In genomic region chr10:3622845-3623621, GRCh38 we compare ENCODE assay signal across 8 cellular contexts.
DNase-seq lines count a peak whose midpoint lies in the region; ATAC-seq and TF ChIP-seq lines count a peak whose summit lies in the region.

No MANE protein-coding gene starts in this region.

- ATAC-seq in HG03354 (IDR thresholded peaks at IDR 0.05; ENCODE audit: poor library complexity, severe bottlenecking, unreplicated experiment), result peak; percentile 51

- TF ChIP-seq CTCF in MCF 10A (IDR thresholded peaks at IDR 0.05; ENCODE audit: unreplicated experiment), result no peak
- TF ChIP-seq CTCF in breast epithelium (IDR thresholded peaks at IDR 0.05), result no peak
- no peak for TF ChIP-seq CTCF in cardiac fibroblast (IDR thresholded peaks at IDR 0.05; ENCODE audit: low read depth, low read length)
- no peak for TF ChIP-seq CTCF in testis (IDR thresholded peaks at IDR 0.05)
- TF ChIP-seq CTCF in Peyer's patch (IDR thresholded peaks at IDR 0.05), result no peak

- DNase-seq in MCF 10A (ENCODE audit: unreplicated experiment) (peak; percentile 15), breast epithelium (ENCODE audit: low spot score in 2 of 2) (no peak), cardiac fibroblast (ENCODE audit: low read depth in 2 of 2) (peak; percentile 51 to 60), testis (no peak), Peyer's patch (no peak), CD1c-positive myeloid dendritic cell (ENCODE audit: extremely low spot score) (no peak)

- no peaks in the 10 kb centered on the region for H3K36me3 ChIP-seq in breast epithelium
- H3K36me3 ChIP-seq in testis (ENCODE audit: low read depth, missing control alignments), result no peaks in the 10 kb centered on the region
- no peaks in the 10 kb centered on the region for H3K36me3 ChIP-seq in Peyer's patch

- no peaks in the 10 kb centered on the region for H3K36me3 Mint-ChIP-seq in MCF 10A (ENCODE audit: insufficient read depth, unreplicated experiment)
- peaks cover 8% of the 10 kb centered on the region for H3K36me3 Mint-ChIP-seq in stimulated activated naive CD8-positive, alpha-beta T cell treated with anti-CD3 and anti-CD28 coated beads, Interleukin-15, Interleukin-2, amounts not matched to agents 100 ng/mL and 50 ng/mL, for 24 hours (ENCODE audit: low read depth)

- BruUV-seq in MCF 10A (replicated peaks; lab: Mats Ljungman, UMichigan), result no TSS peak

- POLR2A ChIA-PET in MCF 10A (lab: Yijun Ruan, JAX), result interaction anchor here (0.6 to 1.6 kb wide), 4 partner anchors 9 to 157 kb away, joined by 3 to 6 read pairs (median 4); no protein-coding TSS in a partner anchor

- TF ChIP-seq POLR2A in breast epithelium (IDR thresholded peaks at IDR 0.05) (no peak), testis (IDR thresholded peaks at IDR 0.05) (no peak), Peyer's patch (IDR thresholded peaks at IDR 0.05) (no peak)

- no peaks in the 10 kb centered on the region for H3K9me3 ChIP-seq in breast epithelium
- no peaks in the 10 kb centered on the region for H3K9me3 ChIP-seq in testis
- H3K9me3 ChIP-seq in Peyer's patch, result no peaks in the 10 kb centered on the region

- intact Hi-C loops in MCF 10A (cut with micrococcal nuclease) (loop anchor here (10.0 kb wide), 1 partner anchor 152 kb away; no protein-coding TSS in a partner anchor), breast epithelium (cut with DNase I; ENCODE audit: low total_unique reads) (loop anchor here (5.0 kb wide), 1 partner anchor 216 kb away; no protein-coding TSS in a partner anchor), testis (cut with DNase I; ENCODE audit: low total_unique reads) (no loop called here)

- no peaks in the 10 kb centered on the region for H3K27me3 Mint-ChIP-seq in MCF 10A (ENCODE audit: insufficient read depth, unreplicated experiment)
- H3K27me3 Mint-ChIP-seq in stimulated activated naive CD8-positive, alpha-beta T cell treated with anti-CD3 and anti-CD28 coated beads, Interleukin-15, Interleukin-2, amounts not matched to agents 100 ng/mL and 50 ng/mL, for 24 hours, result peaks cover 12% of the 10 kb centered on the region

- H3K27ac Mint-ChIP-seq in MCF 10A (ENCODE audit: low read depth, unreplicated experiment), result peak overlapping the region; percentile 82
- H3K27ac Mint-ChIP-seq in stimulated activated naive CD8-positive, alpha-beta T cell treated with anti-CD3 and anti-CD28 coated beads, Interleukin-15, Interleukin-2, amounts not matched to agents 100 ng/mL and 50 ng/mL, for 24 hours, result peak overlapping the region; percentile 90

- H3K9me3 Mint-ChIP-seq in MCF 10A (ENCODE audit: unreplicated experiment), result peaks cover 11% of the 10 kb centered on the region
- H3K9me3 Mint-ChIP-seq in stimulated activated naive CD8-positive, alpha-beta T cell treated with anti-CD3 and anti-CD28 coated beads, Interleukin-15, Interleukin-2, amounts not matched to agents 100 ng/mL and 50 ng/mL, for 24 hours, result peaks cover 11% of the 10 kb centered on the region

- H3K4me3 ChIP-seq in breast epithelium (no peak overlapping the region), cardiac fibroblast (replicated peaks in 1 of 2; ENCODE audit: low read depth in 2 of 2, low read length in 2 of 2) (no peak overlapping the region), testis (no peak overlapping the region), Peyer's patch (no peak overlapping the region)

- H3K4me1 ChIP-seq in breast epithelium (peaks cover 0 to 4% of the 10 kb centered on the region in 2 donors), testis (no peaks in the 10 kb centered on the region), Peyer's patch (no peaks in the 10 kb centered on the region)

- H3K27ac ChIP-seq in breast epithelium (no peak overlapping the region), testis (no peak overlapping the region), Peyer's patch (peak overlapping the region in 1 of 4 donors; percentile 8)

- peak overlapping the region; percentile 47 for H3K4me3 Mint-ChIP-seq in MCF 10A (ENCODE audit: unreplicated experiment)
- H3K4me3 Mint-ChIP-seq in stimulated activated naive CD8-positive, alpha-beta T cell treated with anti-CD3 and anti-CD28 coated beads, Interleukin-15, Interleukin-2, amounts not matched to agents 100 ng/mL and 50 ng/mL, for 24 hours, result peak overlapping the region; percentile 42

- H3K4me1 Mint-ChIP-seq in MCF 10A (ENCODE audit: insufficient read depth, unreplicated experiment), result peaks cover 11% of the 10 kb centered on the region
- peaks cover 39% of the 10 kb centered on the region for H3K4me1 Mint-ChIP-seq in stimulated activated naive CD8-positive, alpha-beta T cell treated with anti-CD3 and anti-CD28 coated beads, Interleukin-15, Interleukin-2, amounts not matched to agents 100 ng/mL and 50 ng/mL, for 24 hours (ENCODE audit: low read depth)

- CTCF ChIA-PET in MCF 10A (lab: Yijun Ruan, JAX), result interaction anchor here (0.7 to 0.8 kb wide), 2 partner anchors 154 to 694 kb away, joined by 3 to 6 read pairs; no protein-coding TSS in a partner anchor

- 78 to 81% methylated on average over 3 of the region's 3 CpGs for WGBS in testis, 2 donors

- H3K27me3 ChIP-seq in breast epithelium, result no peaks in the 10 kb centered on the region
- H3K27me3 ChIP-seq in testis, result no peaks in the 10 kb centered on the region
- H3K27me3 ChIP-seq in Peyer's patch, result no peaks in the 10 kb centered on the region

Comparison
In these comparisons a context has a peak if more than half of its experiments do, and no peak if none do; other contexts are left out.
1. DNase-seq: peak in MCF 10A (single experiment) and cardiac fibroblast (2 of 2); none in breast epithelium (0 of 2), testis (single experiment), Peyer's patch (0 of 3) and CD1c-positive myeloid dendritic cell (single experiment).